ENCODE assay signal across 1 cellular context in genomic region chrX:71171110-71171801, GRCh38.
TF ChIP-seq lines count a peak whose summit lies in the region.

No MANE protein-coding gene starts in this region.

TF ChIP-seq in WTC11, 78 proteins besides CTCF, POLR2A, EP300 and RAD21 (continued from another document):
- TF ChIP-seq FOXP4 (CRISPR knock-in tag; IDR thresholded peaks at IDR 0.05): no peak
